10 cellular contexts compared by ENCODE assay signal in the genomic region with DNA sequence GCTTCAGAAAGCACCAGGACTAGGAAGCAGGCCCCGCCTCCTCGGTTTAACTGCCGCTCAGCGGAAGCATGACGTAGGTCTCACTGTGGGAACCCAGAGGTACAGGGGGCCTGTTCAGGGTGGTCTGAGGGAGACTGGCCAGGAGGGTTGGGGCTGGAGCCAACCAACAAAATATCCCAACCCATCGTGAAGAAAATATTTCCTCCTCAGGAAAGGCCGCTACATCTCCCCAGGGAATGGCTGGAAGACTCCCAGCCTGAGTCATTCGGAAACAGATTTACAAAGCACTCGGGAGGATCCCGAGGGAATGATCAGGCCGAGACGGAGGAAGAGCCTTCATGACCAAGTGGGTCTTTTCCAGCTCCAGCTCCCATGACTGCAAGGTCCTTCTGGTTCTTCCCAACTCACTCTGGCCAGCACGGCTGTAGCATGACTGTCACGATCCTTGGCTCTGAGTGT.
DNase-seq lines count a peak whose midpoint lies in the region; ATAC-seq and TF ChIP-seq lines count a peak whose summit lies in the region.
"Had no signal": no experiment of that assay in that cellular context is flagged by ENCODE, and none has a peak within 500 bp of the region (broad histone marks: within the 10 kb centered on the region; RNA-seq: fewer than 3 reads in every experiment).

No MANE protein-coding gene starts in this region.

- H3K36me3 ChIP-seq in body of pancreas (replicated peaks in 1 of 2; ENCODE audit: insufficient read depth in 1 of 2, low read depth in 2 of 2) (no peaks in the 10 kb centered on the region), hepatocyte (replicated peaks; ENCODE audit: insufficient read depth, low read depth) (no peaks in the 10 kb centered on the region)

- peak; percentile 68 for ATAC-seq in body of pancreas
- ATAC-seq in activated T-cell treated with anti-CD3 and anti-CD28 coated beads, Interleukin-2, amount 50 U/mL, for 4 hours, result no peak

- H3K27me3 Mint-ChIP-seq in activated T-cell treated with anti-CD3 and anti-CD28 coated beads, Interleukin-2, amount 50 U/mL, for 4 hours (ENCODE audit: low read depth), result peaks cover 3% of the 10 kb centered on the region

- DNase-seq in H4 (ENCODE audit: low spot score) (peak; percentile 88), body of pancreas (peak; percentile 43 to 71 (median 62)), hepatocyte (ENCODE audit: low spot score) (peak; percentile 35), stromal cell of bone marrow (ENCODE audit: low read depth) (peak; percentile 99), NCI-H345 treated with DMSO at 0.1 percent for 48 hours (lab: John Stamatoyannopoulos, UW; ENCODE audit: unreplicated experiment) (no peak), DMS53 (lab: John Stamatoyannopoulos, UW) (no peak), NCI-H2227 (lab: John Stamatoyannopoulos, UW; ENCODE audit: unreplicated experiment) (no peak)
- DNase-seq in activated T-cell treated with anti-CD3 and anti-CD28 coated beads, Interleukin-2, amount 50 U/mL, for 4 hours, result no peak
- DNase-seq: activated naive CD4-positive, alpha-beta T cell treated with anti-CD3 and anti-CD28 coated beads, Interleukin-2, amount 10 ng/mL, durations not matched to agents 7 days and 5 days; T-helper 1 cell had no signal

- H2AFZ ChIP-seq in hepatocyte, result no peak overlapping the region

- no peaks in the 10 kb centered on the region for H3K4me1 Mint-ChIP-seq in activated T-cell treated with anti-CD3 and anti-CD28 coated beads, Interleukin-2, amount 50 U/mL, for 4 hours (ENCODE audit: low read depth)
- H3K4me1 Mint-ChIP-seq: activated naive CD4-positive, alpha-beta T cell treated with anti-CD3 and anti-CD28 coated beads, Interleukin-2, amount 10 ng/mL, durations not matched to agents 7 days and 5 days had no signal

- TF ChIP-seq CTCF in body of pancreas (IDR thresholded peaks at IDR 0.05) (no peak), hepatocyte (IDR thresholded peaks at IDR 0.05; ENCODE audit: poor library complexity) (no peak)

- no peaks in the 10 kb centered on the region for H3K9me3 Mint-ChIP-seq in activated T-cell treated with anti-CD3 and anti-CD28 coated beads, Interleukin-2, amount 50 U/mL, for 4 hours
- H3K9me3 Mint-ChIP-seq: activated naive CD4-positive, alpha-beta T cell treated with anti-CD3 and anti-CD28 coated beads, Interleukin-2, amount 10 ng/mL, durations not matched to agents 7 days and 5 days had no signal

- H3K9me3 ChIP-seq in body of pancreas (no peaks in the 10 kb centered on the region), hepatocyte (ENCODE audit: low read depth) (no peaks in the 10 kb centered on the region)

- H3K9me2 ChIP-seq in hepatocyte (replicated peaks; ENCODE audit: insufficient read depth), result no peaks in the 10 kb centered on the region

- H3K27ac ChIP-seq in body of pancreas (peak overlapping the region in 3 of 4 donors; percentile 3 to 41 (median 34)), hepatocyte (peak overlapping the region; percentile 51)

- H3K36me3 Mint-ChIP-seq in activated T-cell treated with anti-CD3 and anti-CD28 coated beads, Interleukin-2, amount 50 U/mL, for 4 hours (ENCODE audit: insufficient read depth), result no peaks in the 10 kb centered on the region
- H3K36me3 Mint-ChIP-seq: activated naive CD4-positive, alpha-beta T cell treated with anti-CD3 and anti-CD28 coated beads, Interleukin-2, amount 10 ng/mL, durations not matched to agents 7 days and 5 days had no signal

- H3K4me1 ChIP-seq in body of pancreas (peaks cover 15% of the 10 kb centered on the region), hepatocyte (ENCODE audit: insufficient read depth) (peaks cover 8% of the 10 kb centered on the region)

- H4K20me1 ChIP-seq in hepatocyte (ENCODE audit: insufficient read depth, poor library complexity, severe bottlenecking), result no peaks in the 10 kb centered on the region

- H3K4me3 ChIP-seq in body of pancreas (no peak overlapping the region), hepatocyte (no peak overlapping the region)

- no peak for TF ChIP-seq POLR2A in body of pancreas (IDR thresholded peaks at IDR 0.05)

- H3K4me2 ChIP-seq in hepatocyte, result no peak overlapping the region

- WGBS in body of pancreas, 2 donors, result 80 to 85% methylated on average over 14 of the region's 14 CpGs
- WGBS in hepatocyte (ENCODE audit: low lambda C conversion rate, missing lambda C conversion rate), result 87% methylated on average over 14 of the region's 14 CpGs

- H3K4me3 Mint-ChIP-seq in activated T-cell treated with anti-CD3 and anti-CD28 coated beads, Interleukin-2, amount 50 U/mL, for 4 hours, result no peak overlapping the region
- H3K4me3 Mint-ChIP-seq: activated naive CD4-positive, alpha-beta T cell treated with anti-CD3 and anti-CD28 coated beads, Interleukin-2, amount 10 ng/mL, durations not matched to agents 7 days and 5 days had no signal

- intact Hi-C loops in body of pancreas (cut with DNase I), result no loop called here

- H3K27me3 ChIP-seq in body of pancreas (no peaks in the 10 kb centered on the region), hepatocyte (no peaks in the 10 kb centered on the region)

- peaks cover 64% of the 10 kb centered on the region for H3K79me2 ChIP-seq in hepatocyte

Comparison
In these comparisons a context has a peak if more than half of its experiments do, and no peak if none do; other contexts are left out.
1. DNase-seq: peak in H4 (single experiment), body of pancreas (4 of 4), hepatocyte (single experiment) and stromal cell of bone marrow (single experiment); none in NCI-H345 treated with DMSO at 0.1 percent for 48 hours (single experiment), activated T-cell treated with anti-CD3 and anti-CD28 coated beads, Interleukin-2, amount 50 U/mL, for 4 hours (single experiment), DMS53 (single experiment) and NCI-H2227 (single experiment).